In the genomic region with DNA sequence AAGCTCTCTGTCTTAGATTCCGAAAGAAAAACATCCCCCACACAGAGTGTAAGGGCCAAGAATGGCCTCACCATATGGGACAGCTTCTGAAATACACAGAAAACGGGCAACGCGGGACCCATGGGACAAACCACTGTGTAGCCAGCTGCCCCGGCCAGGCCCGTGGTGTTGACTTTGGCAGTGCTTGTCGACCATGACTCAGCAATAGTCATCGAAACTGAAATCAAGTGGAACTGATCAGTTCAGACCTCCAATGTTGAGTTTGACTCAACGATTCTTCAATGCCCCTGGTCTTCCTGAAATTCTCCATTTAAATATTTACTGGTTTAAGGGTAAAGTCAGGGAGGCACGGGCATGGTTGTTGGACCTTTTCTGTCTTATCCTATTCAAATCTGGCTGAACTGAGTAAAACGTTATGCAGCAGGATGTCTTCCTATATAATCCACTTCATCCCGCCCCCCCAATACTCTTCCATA, we compare ENCODE assay signal across 8 cellular contexts. TPM values are rescaled to one million over a fixed set of nuclear protein-coding genes. Genes with fewer than 3 reads are reported as not detected.
A peak's percentile ranks its signal among the peaks of the same experiment; 100 is the strongest.
DNase-seq lines count a peak whose midpoint lies in the region; ATAC-seq and TF ChIP-seq lines count a peak whose summit lies in the region.

No MANE protein-coding gene starts in this region.

- H3K27me3 Mint-ChIP-seq in HFFc6 (ENCODE audit: insufficient read depth), result peaks cover 3% of the 10 kb centered on the region

- H3K27ac ChIP-seq in heart left ventricle, result peak overlapping the region in 9 of 12 donors; percentile 16 to 77 (median 52)

- no peak overlapping the region for H3K4me3 ChIP-seq in heart left ventricle

- peak; percentile 53 to 92 (median 76) for ATAC-seq in heart left ventricle
- ATAC-seq in HG03565 (IDR thresholded peaks at IDR 0.05; ENCODE audit: unreplicated experiment), result no peak
- ATAC-seq in GM21529 (IDR thresholded peaks at IDR 0.05; ENCODE audit: unreplicated experiment), result no peak

- H3K9me3 ChIP-seq in heart left ventricle, result no peaks in the 10 kb centered on the region

- WGBS in heart left ventricle, 4 donors, result 59 to 71% (median 61%) methylated on average over 12 of the region's 12 CpGs

- no peaks in the 10 kb centered on the region for H3K9me3 Mint-ChIP-seq in HFFc6

- intact Hi-C loops in heart left ventricle (cut with DNase I), result loop anchor here in 1 of 10 donors (5.0 kb wide), 1 partner anchor 33 kb away; no protein-coding TSS in a partner anchor

- H3K36me3 ChIP-seq in heart left ventricle, result no peaks in the 10 kb centered on the region

- TF ChIP-seq CTCF in HFFc6 (IDR thresholded peaks at IDR 0.05) (no peak), heart left ventricle (IDR thresholded peaks at IDR 0.05) (no peak)

- peaks cover 6% of the 10 kb centered on the region for H3K36me3 Mint-ChIP-seq in HFFc6 (ENCODE audit: low read depth)

- peaks cover 79% of the 10 kb centered on the region for H3K4me1 Mint-ChIP-seq in HFFc6 (ENCODE audit: low read depth)

- peaks cover 5 to 88% (median 37%) of the 10 kb centered on the region in 12 donors for H3K4me1 ChIP-seq in heart left ventricle

- no peak for TF ChIP-seq POLR2A in heart left ventricle (IDR thresholded peaks at IDR 0.05)

- DNase-seq in HFFc6 (peak; percentile 82), SW480 (ENCODE audit: low spot score) (peak; percentile 40), heart left ventricle (peak; percentile 66 to 90 (median 80)), stromal cell of bone marrow (ENCODE audit: low read depth) (peak; percentile 98)
- DNase-seq in activated CD4-positive, alpha-beta T cell treated with anti-CD3 and anti-CD28 coated beads, Interleukin-2, amount 50 U/mL, for 48 hours, result no peak
- DNase-seq in activated CD4-positive, alpha-beta T cell treated with anti-CD3 and anti-CD28 coated beads for 48 hours, result no peak

- peak overlapping the region; percentile 80 for H3K27ac Mint-ChIP-seq in HFFc6

- H3K4me3 Mint-ChIP-seq in HFFc6, result peak overlapping the region; percentile 77

- H3K27me3 ChIP-seq in heart left ventricle, result no peaks in the 10 kb centered on the region

RNA-seq across cellular contexts. Expression of gene ZFHX3, which starts 27.5 kb away (rescaled TPM):
- total RNA-seq in HFFc6 (2021; fragmentation: NEBNext Ultra II Directional; extraction: Animal tissue kit (Norgen Biotek cat#: 25700)), result 10 to 100 TPM; 14.5 to 25.8 (median 15.8) TPM
- total RNA-seq in heart left ventricle, result 10 to 100 TPM in 6 of 9 donors, 1 to 10 TPM in 3; 7.8 to 21.6 (median 14.5) TPM
- 1 to 10 TPM; 3.8 to 4.0 TPM for polyA plus RNA-seq in heart left ventricle

Comparison
In these comparisons a context has a peak if more than half of its experiments do, and no peak if none do; other contexts are left out.
1. DNase-seq: peak in HFFc6 (single experiment), SW480 (single experiment), heart left ventricle (5 of 5) and stromal cell of bone marrow (single experiment); none in activated CD4-positive, alpha-beta T cell treated with anti-CD3 and anti-CD28 coated beads, Interleukin-2, amount 50 U/mL, for 48 hours (0 of 2) and activated CD4-positive, alpha-beta T cell treated with anti-CD3 and anti-CD28 coated beads for 48 hours (single experiment).
2. ATAC-seq: peak in heart left ventricle (4 of 4); none in HG03565 (single experiment) and GM21529 (single experiment).